In the genomic region with DNA sequence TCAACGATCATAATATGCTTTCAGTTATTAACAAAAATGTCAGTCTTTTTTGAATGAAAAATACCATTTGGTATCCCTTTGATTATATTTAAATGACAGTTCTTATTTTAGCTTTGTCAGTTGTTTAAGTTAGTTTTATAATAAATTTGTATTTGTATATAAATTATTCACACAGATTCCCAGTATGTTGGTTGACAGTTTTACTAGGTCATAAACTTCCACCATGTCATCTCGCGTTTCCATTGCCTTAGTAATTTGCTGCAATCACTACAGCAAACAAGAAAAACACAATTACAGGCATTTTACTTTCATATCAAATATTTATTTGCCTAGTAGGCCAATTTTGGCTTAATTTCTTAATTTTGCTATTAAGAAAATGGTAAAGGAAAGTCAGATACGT, we compare ENCODE assay signal across 22 cellular contexts.
"Had no signal": no experiment of that assay in that cellular context is flagged by ENCODE, and none has a peak within 500 bp of the region (broad histone marks: within the 10 kb centered on the region; RNA-seq: fewer than 3 reads in every experiment).

No MANE protein-coding gene starts in this region.

- H2AFZ ChIP-seq: PC-9 had no signal

- H3K27me3 ChIP-seq: brain microvascular endothelial cell, cardiac muscle cell had no signal

- DNase-seq: activated CD4-positive, alpha-beta memory T cell treated with anti-CD3 and anti-CD28 coated beads, Interleukin-2, amount 10 ng/mL, durations not matched to agents 7 days and 5 days; activated CD4-positive, alpha-beta T cell treated with anti-CD3 and anti-CD28 coated beads, Interleukin-2, amount 10 ng/mL, durations not matched to agents 7 days and 5 days; activated CD4-positive, CD25-positive, alpha-beta regulatory T cell; activated gamma-delta T cell; activated naive CD4-positive, alpha-beta T cell treated with anti-CD3 and anti-CD28 coated beads for 36 hours; activated T-cell treated with anti-CD3 and anti-CD28 coated beads for 4 hours; activated T-cell treated with anti-CD3 and anti-CD28 coated beads, Interleukin-2, amount 50 U/mL, for 48 hours; amygdala; brain microvascular endothelial cell; NCI-H1092; NCI-H2029; NCI-H446; NCI-H524; PC-9; SHP77 treated with DMSO at 0.1 percent for 48 hours; T-helper 17 cell; T1000 had no signal

- H3K27ac ChIP-seq: brain microvascular endothelial cell, cardiac muscle cell, KMS-11, PC-9, VCaP had no signal

- ATAC-seq: activated T-helper 17 cell treated with anti-CD3 and anti-CD28 coated beads, Interleukin-2, amount 50 U/mL, for 72 hours; T-helper 17 cell had no signal

- H3K36me3 ChIP-seq: brain microvascular endothelial cell, cardiac muscle cell had no signal

- H3K4me3 ChIP-seq: cardiac muscle cell, PC-9 had no signal

- H3K9ac ChIP-seq: KMS-11 had no signal

- H3K4me2 ChIP-seq: KMS-11, PC-9 had no signal

- FAIRE-seq: astrocyte had no signal
